1 cellular context compared by ENCODE assay signal in the genomic region with DNA sequence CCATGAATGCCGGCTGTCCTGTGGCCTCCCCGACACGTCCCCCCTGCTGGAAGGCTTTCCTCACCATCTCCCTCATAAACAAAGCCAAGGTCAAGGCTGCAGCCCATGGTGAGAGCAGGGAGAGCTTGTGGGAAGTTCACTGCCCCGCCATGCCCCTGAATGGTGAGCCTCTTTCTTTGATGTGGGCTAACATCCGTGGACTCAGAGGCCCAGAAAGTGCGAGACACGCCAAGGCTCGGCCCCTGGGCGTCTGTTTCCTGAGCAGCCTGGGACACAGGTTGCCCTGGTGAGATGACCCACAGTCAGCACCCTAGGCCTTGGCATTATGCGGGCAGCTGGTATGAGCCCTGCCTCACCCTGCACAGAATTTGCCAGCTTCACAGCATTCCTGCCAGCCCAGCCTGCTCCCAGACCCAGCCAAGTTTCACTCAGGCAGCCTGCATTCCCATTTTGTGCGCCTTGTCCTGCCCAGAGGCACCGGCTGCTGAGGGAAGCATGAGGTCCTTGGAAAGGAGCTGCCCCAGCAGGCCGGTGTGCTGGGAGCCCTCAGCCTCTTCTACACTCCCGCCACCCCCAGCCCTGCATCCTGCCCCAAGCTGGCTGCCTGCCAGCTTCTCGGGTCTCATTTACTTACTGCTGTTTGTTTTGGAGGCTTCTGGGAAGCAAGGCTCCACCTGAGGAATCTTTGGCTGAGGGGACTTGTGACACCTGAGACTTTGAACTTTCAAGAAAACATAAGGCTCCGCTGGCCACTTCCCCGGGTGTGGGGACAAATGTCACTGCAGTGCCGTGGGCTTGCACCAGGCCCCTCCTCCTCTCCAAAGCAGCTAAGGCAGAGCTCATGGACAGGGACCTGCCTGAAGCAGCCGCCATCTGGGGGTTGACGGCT.
TF ChIP-seq lines count a peak whose summit lies in the region.

No MANE protein-coding gene starts in this region.

TF ChIP-seq in HepG2, 621 proteins besides CTCF, POLR2A, EP300 and RAD21 (continued from another document and continues in another):
- TF ChIP-seq, protein P1, sequence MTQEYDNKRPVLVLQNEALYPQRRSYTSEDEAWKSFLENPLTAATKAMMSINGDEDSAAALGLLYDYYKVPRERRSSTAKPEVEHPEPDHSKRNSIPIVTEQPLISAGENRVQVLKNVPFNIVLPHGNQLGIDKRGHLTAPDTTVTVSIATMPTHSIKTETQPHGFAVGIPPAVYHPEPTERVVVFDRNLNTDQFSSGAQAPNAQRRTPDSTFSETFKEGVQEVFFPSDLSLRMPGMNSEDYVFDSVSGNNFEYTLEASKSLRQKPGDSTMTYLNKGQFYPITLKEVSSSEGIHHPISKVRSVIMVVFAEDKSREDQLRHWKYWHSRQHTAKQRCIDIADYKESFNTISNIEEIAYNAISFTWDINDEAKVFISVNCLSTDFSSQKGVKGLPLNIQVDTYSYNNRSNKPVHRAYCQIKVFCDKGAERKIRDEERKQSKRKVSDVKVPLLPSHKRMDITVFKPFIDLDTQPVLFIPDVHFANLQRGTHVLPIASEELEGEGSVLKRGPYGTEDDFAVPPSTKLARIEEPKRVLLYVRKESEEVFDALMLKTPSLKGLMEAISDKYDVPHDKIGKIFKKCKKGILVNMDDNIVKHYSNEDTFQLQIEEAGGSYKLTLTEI (CRISPR knock-in tag; conservative IDR thresholded peaks at IDR 0.05): no peak
- TF ChIP-seq, protein P2, sequence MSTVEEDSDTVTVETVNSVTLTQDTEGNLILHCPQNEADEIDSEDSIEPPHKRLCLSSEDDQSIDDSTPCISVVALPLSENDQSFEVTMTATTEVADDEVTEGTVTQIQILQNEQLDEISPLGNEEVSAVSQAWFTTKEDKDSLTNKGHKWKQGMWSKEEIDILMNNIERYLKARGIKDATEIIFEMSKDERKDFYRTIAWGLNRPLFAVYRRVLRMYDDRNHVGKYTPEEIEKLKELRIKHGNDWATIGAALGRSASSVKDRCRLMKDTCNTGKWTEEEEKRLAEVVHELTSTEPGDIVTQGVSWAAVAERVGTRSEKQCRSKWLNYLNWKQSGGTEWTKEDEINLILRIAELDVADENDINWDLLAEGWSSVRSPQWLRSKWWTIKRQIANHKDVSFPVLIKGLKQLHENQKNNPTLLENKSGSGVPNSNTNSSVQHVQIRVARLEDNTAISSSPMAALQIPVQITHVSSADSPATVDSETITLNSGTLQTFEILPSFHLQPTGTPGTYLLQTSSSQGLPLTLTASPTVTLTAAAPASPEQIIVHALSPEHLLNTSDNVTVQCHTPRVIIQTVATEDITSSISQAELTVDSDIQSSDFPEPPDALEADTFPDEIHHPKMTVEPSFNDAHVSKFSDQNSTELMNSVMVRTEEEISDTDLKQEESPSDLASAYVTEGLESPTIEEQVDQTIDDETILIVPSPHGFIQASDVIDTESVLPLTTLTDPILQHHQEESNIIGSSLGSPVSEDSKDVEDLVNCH (CRISPR knock-in tag; IDR thresholded peaks at IDR 0.05): no peak
- TF ChIP-seq, protein P3, sequence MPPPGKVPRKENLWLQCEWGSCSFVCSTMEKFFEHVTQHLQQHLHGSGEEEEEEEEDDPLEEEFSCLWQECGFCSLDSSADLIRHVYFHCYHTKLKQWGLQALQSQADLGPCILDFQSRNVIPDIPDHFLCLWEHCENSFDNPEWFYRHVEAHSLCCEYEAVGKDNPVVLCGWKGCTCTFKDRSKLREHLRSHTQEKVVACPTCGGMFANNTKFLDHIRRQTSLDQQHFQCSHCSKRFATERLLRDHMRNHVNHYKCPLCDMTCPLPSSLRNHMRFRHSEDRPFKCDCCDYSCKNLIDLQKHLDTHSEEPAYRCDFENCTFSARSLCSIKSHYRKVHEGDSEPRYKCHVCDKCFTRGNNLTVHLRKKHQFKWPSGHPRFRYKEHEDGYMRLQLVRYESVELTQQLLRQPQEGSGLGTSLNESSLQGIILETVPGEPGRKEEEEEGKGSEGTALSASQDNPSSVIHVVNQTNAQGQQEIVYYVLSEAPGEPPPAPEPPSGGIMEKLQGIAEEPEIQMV (CRISPR knock-in tag; IDR thresholded peaks at IDR 0.05; ENCODE audit: low read depth): 0 out of 2 replicates have a peak, but pooled peaks have one; percentile 37
- TF ChIP-seq HDAC6 (IDR thresholded peaks at IDR 0.05; ENCODE audit: low read depth, low read length): no peak
- TF ChIP-seq ZBTB20 (CRISPR knock-in tag; IDR thresholded peaks at IDR 0.05; ENCODE audit: borderline replicate concordance, low read depth): peak; percentile 79; the same call in 1 of the 2 replicates
- no peak for TF ChIP-seq IRF1 (CRISPR knock-in tag; IDR thresholded peaks at IDR 0.05; ENCODE audit: low read depth)
- no peak for TF ChIP-seq IRF9 (CRISPR knock-in tag; IDR thresholded peaks at IDR 0.05; ENCODE audit: borderline replicate concordance)
- TF ChIP-seq NFE2L2 (IDR thresholded peaks at IDR 0.05; ENCODE audit: low read length): no peak
- TF ChIP-seq ZC3H13 (CRISPR knock-in tag; IDR thresholded peaks at IDR 0.05): 0 out of 2 replicates have a peak, but pooled peaks have one; percentile 49
- TF ChIP-seq, protein P4, sequence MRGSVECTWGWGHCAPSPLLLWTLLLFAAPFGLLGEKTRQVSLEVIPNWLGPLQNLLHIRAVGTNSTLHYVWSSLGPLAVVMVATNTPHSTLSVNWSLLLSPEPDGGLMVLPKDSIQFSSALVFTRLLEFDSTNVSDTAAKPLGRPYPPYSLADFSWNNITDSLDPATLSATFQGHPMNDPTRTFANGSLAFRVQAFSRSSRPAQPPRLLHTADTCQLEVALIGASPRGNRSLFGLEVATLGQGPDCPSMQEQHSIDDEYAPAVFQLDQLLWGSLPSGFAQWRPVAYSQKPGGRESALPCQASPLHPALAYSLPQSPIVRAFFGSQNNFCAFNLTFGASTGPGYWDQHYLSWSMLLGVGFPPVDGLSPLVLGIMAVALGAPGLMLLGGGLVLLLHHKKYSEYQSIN (CRISPR knock-in tag; IDR thresholded peaks at IDR 0.05; ENCODE audit: borderline replicate concordance): no peak
- TF ChIP-seq KAT7 (CRISPR knock-in tag; IDR thresholded peaks at IDR 0.05; ENCODE audit: borderline replicate concordance): no peak
- TF ChIP-seq ZNF589 (CRISPR knock-in tag; conservative IDR thresholded peaks at IDR 0.05): peak; percentile 74; the same call in 1 of the 2 replicates
- no peak for TF ChIP-seq SMARCE1 (IDR thresholded peaks at IDR 0.05; ENCODE audit: borderline replicate concordance)
- TF ChIP-seq ZFAT (CRISPR knock-in tag; conservative IDR thresholded peaks at IDR 0.05): no peak
- 0 out of 2 replicates have a peak, but pooled peaks have one; percentile 49 for TF ChIP-seq GMEB1 (CRISPR knock-in tag; IDR thresholded peaks at IDR 0.05; ENCODE audit: borderline replicate concordance)
- no peak for TF ChIP-seq ZNF572 (CRISPR knock-in tag; IDR thresholded peaks at IDR 0.05)
- no peak for TF ChIP-seq RORA (CRISPR knock-in tag; IDR thresholded peaks at IDR 0.05)
- peak; percentile 69; the same call in 1 of the 2 replicates for TF ChIP-seq KDM4B (CRISPR knock-in tag; IDR thresholded peaks at IDR 0.05)
- peak; percentile 86; the same call in 1 of the 2 replicates for TF ChIP-seq ZSCAN29 (CRISPR knock-in tag; conservative IDR thresholded peaks at IDR 0.05)
- no peak for TF ChIP-seq ZNF382 (CRISPR knock-in tag; IDR thresholded peaks at IDR 0.05; ENCODE audit: borderline replicate concordance)
- TF ChIP-seq ERF (CRISPR knock-in tag; IDR thresholded peaks at IDR 0.05): peak; percentile 96
- TF ChIP-seq MEIS2 (CRISPR knock-in tag; IDR thresholded peaks at IDR 0.05): peak; percentile 34; the same call in 1 of the 2 replicates
- TF ChIP-seq MBD4 (IDR thresholded peaks at IDR 0.05; ENCODE audit: borderline replicate concordance, low read length): no peak
- no peak for TF ChIP-seq DNMT1 (CRISPR knock-in tag; IDR thresholded peaks at IDR 0.05)
- TF ChIP-seq THAP11 (CRISPR knock-in tag; IDR thresholded peaks at IDR 0.05): peak; percentile 74
- TF ChIP-seq ZNF260 (CRISPR knock-in tag; IDR thresholded peaks at IDR 0.05; ENCODE audit: borderline replicate concordance, low read depth): no peak
- TF ChIP-seq EZH2 (conservative IDR thresholded peaks at IDR 0.05; ENCODE audit: low read depth, low read length): no peak
- peak; percentile 83; the same call in 1 of the 2 replicates for TF ChIP-seq REPIN1 (CRISPR knock-in tag; IDR thresholded peaks at IDR 0.05; ENCODE audit: borderline replicate concordance, low read depth)
- no peak for TF ChIP-seq POLR2AphosphoS2 (IDR thresholded peaks at IDR 0.05; ENCODE audit: low read depth, low read length)
- no peak; the same call in 1 of the 2 replicates for TF ChIP-seq ZNF160 (CRISPR knock-in tag; IDR thresholded peaks at IDR 0.05)
- peak; percentile 100 for TF ChIP-seq TBL1XR1 (IDR thresholded peaks at IDR 0.05; ENCODE audit: borderline replicate concordance, low read length, partially characterized antibody)
- peak; percentile 83 for TF ChIP-seq ZBTB25 (CRISPR knock-in tag; IDR thresholded peaks at IDR 0.05)
- no peak for TF ChIP-seq KLF9 (CRISPR knock-in tag; IDR thresholded peaks at IDR 0.05; ENCODE audit: low read depth)
- no peak; the same call in 1 of the 2 replicates for TF ChIP-seq KMT2A (CRISPR knock-in tag; IDR thresholded peaks at IDR 0.05)
- TF ChIP-seq LBX2 (CRISPR knock-in tag; IDR thresholded peaks at IDR 0.05; ENCODE audit: borderline replicate concordance): no peak
- TF ChIP-seq ZNF746 (CRISPR knock-in tag; IDR thresholded peaks at IDR 0.05): peak; percentile 71; the same call in 1 of the 2 replicates
- TF ChIP-seq PHF21A (CRISPR knock-in tag; IDR thresholded peaks at IDR 0.05): peak; percentile 90
- TF ChIP-seq SAFB2 (CRISPR knock-in tag; IDR thresholded peaks at IDR 0.05; ENCODE audit: borderline replicate concordance, low read depth): no peak; the same call in 1 of the 2 replicates
- TF ChIP-seq, protein P5, sequence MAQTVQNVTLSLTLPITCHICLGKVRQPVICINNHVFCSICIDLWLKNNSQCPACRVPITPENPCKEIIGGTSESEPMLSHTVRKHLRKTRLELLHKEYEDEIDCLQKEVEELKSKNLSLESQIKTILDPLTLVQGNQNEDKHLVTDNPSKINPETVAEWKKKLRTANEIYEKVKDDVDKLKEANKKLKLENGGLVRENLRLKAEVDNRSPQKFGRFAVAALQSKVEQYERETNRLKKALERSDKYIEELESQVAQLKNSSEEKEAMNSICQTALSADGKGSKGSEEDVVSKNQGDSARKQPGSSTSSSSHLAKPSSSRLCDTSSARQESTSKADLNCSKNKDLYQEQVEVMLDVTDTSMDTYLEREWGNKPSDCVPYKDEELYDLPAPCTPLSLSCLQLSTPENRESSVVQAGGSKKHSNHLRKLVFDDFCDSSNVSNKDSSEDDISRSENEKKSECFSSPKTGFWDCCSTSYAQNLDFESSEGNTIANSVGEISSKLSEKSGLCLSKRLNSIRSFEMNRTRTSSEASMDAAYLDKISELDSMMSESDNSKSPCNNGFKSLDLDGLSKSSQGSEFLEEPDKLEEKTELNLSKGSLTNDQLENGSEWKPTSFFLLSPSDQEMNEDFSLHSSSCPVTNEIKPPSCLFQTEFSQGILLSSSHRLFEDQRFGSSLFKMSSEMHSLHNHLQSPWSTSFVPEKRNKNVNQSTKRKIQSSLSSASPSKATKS (CRISPR knock-in tag; IDR thresholded peaks at IDR 0.05): no peak
- TF ChIP-seq MTF2 (CRISPR knock-in tag; IDR thresholded peaks at IDR 0.05; ENCODE audit: borderline replicate concordance): no peak
- TF ChIP-seq CENPBD1 (CRISPR knock-in tag; IDR thresholded peaks at IDR 0.05; ENCODE audit: borderline replicate concordance, low read depth): no peak
